22 cellular contexts compared by ENCODE assay signal in the genomic region with DNA sequence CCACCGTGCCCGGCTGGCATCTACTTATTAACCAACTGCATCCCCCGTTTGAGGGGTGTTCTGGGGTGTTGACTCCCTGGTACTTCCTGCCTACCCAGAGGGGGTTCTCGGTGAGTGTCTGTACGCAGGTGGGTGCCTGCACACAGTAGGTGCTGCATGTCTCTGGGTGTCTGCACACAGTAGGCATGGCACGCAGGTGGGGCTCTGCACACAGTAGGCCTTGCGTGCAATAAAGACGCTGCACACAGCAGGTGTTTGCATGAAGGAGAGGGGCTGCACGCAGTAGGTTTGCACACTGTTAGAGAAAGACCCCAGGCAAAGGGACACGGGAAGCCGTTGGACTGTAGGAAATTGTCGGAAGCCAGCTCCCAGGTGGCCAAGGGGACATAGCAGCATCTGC.
"Had no signal": no experiment of that assay in that cellular context is flagged by ENCODE, and none has a peak within 500 bp of the region (broad histone marks: within the 10 kb centered on the region; RNA-seq: fewer than 3 reads in every experiment).

No MANE protein-coding gene starts in this region.

- H3K27me3 ChIP-seq: sigmoid colon, suprapubic skin, tibial artery had no signal

- DNase-seq: activated B cell treated with CpG ODN at 0.5 μM for 24 hours; activated CD8-positive, alpha-beta memory T cell treated with anti-CD3 and anti-CD28 coated beads for 24 hours; activated effector memory CD4-positive, alpha-beta T cell treated with Interleukin-2 at 50 U/mL for 16 hours; activated naive CD4-positive, alpha-beta T cell treated with Interleukin-2 at 50 U/mL for 16 hours; anterior cingulate cortex; esophagus squamous epithelium; foreskin melanocyte; heart right ventricle; midbrain; naive thymus-derived CD8-positive, alpha-beta T cell; sigmoid colon; small intestine; stimulated activated CD4-positive, alpha-beta T cell treated with anti-CD3 and anti-CD28 coated beads, Interleukin-4, amount 100 ng/mL, for 24 hours had no signal

- H3K4me3 Mint-ChIP-seq: activated B cell treated with CpG ODN at 0.5 μM for 24 hours; activated naive CD8-positive, alpha-beta T cell; central memory CD8-positive, alpha-beta T cell; dendritic cell treated with granulocyte-macrophage colony-stimulating factor and Interleukin-4, amounts not matched to agents 40 ng/mL and 50 ng/mL, for 4 days; neural crest cell; stimulated activated effector memory CD8-positive, alpha-beta T cell treated with anti-CD3 and anti-CD28 coated beads, Interleukin-12 subunit alpha, Interleukin-12 subunit beta, amount 100 ng/mL, for 72 hours; T-helper 2 cell treated with Interferon-gamma antibody and Interleukin-4, amounts not matched to agents 5 μg/mL and 100 μg/mL, for 36 hours had no signal

- H3K4me1 Mint-ChIP-seq: neural crest cell had no signal

- H3K4me3 ChIP-seq: esophagus squamous epithelium, sigmoid colon, suprapubic skin, tibial artery had no signal

- H3K9me3 Mint-ChIP-seq: neural crest cell had no signal

- H3K36me3 ChIP-seq: esophagus squamous epithelium, heart right ventricle, sigmoid colon, suprapubic skin, tibial artery had no signal

- H3K27ac Mint-ChIP-seq: activated B cell treated with CpG ODN at 0.5 μM for 24 hours; activated naive CD8-positive, alpha-beta T cell; stimulated activated effector memory CD8-positive, alpha-beta T cell treated with anti-CD3 and anti-CD28 coated beads, Interleukin-12 subunit alpha, Interleukin-12 subunit beta, amount 100 ng/mL, for 72 hours; T-helper 2 cell treated with Interferon-gamma antibody and Interleukin-4, amounts not matched to agents 5 μg/mL and 100 μg/mL, for 36 hours had no signal

- ATAC-seq: naive thymus-derived CD8-positive, alpha-beta T cell; stimulated activated effector memory CD8-positive, alpha-beta T cell treated with anti-CD3 and anti-CD28 coated beads, Interleukin-12 subunit alpha, Interleukin-12 subunit beta, amount 100 ng/mL, for 72 hours had no signal

- H3K27ac ChIP-seq: epithelial cell of prostate, esophagus squamous epithelium, suprapubic skin had no signal
